ENCODE assay signal across 8 cellular contexts in the genomic region with DNA sequence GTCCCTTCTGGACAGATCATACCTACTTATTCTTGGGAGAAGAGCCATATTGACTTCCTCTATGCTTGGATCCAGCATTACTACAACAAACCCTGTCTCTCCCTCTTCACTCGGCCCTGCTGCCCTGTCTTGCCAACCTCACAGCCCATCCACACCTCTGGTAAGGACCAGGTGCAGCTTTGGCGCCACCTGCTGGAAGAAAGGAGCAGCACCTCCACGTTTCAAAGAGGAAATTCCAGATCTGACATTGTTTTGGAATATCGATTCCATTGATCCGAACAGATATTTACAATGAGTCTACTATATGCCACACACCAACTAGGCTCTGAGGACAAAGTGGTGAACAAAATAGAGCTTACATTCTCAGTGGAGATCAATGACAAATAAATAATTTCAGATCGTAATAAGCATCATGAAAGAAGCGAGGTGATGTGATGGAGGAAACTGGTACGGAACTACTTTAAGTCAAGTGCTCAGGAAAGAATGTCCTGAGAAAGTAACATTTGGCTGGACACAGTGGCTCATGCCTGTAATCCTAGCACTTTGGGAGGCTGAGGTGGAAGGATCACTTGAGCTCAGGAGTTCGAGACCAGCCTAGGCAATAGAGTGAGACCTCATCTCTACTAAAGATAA. TPM values are rescaled to one million over a fixed set of nuclear protein-coding genes. Genes with fewer than 3 reads are reported as not detected.
DNase-seq lines count a peak whose midpoint lies in the region; ATAC-seq, FAIRE-seq and TF ChIP-seq lines count a peak whose summit lies in the region.

No MANE protein-coding gene starts in this region.

- peak; percentile 86 for ATAC-seq in activated naive CD8-positive, alpha-beta T cell treated with anti-CD3 and anti-CD28 coated beads, Interleukin-2, amount 10 ng/mL, durations not matched to agents 7 days and 5 days (ENCODE audit: low read depth)
- ATAC-seq in heart left ventricle (peak; percentile 63 to 86 (median 84)), HG03045 (IDR thresholded peaks at IDR 0.05; ENCODE audit: unreplicated experiment) (no peak), GM21447 (IDR thresholded peaks at IDR 0.05; ENCODE audit: unreplicated experiment) (no peak)

- H3K9me2 ChIP-seq in SU-DHL-6 (replicated peaks; ENCODE audit: insufficient read depth, low read length) = no peaks in the 10 kb centered on the region

- peaks cover 2% of the 10 kb centered on the region for H3K4me1 Mint-ChIP-seq in activated naive CD8-positive, alpha-beta T cell treated with anti-CD3 and anti-CD28 coated beads, Interleukin-2, amount 10 ng/mL, durations not matched to agents 7 days and 5 days

- POLR2A ChIA-PET in activated naive CD8-positive, alpha-beta T cell treated with anti-CD3 and anti-CD28 coated beads, Interleukin-2, amount 10 ng/mL, durations not matched to agents 7 days and 5 days (lab: Charles Lee) = interaction anchor here (1.7 kb wide), 1 partner anchor 67 kb away, joined by 3 read pairs; a partner anchor contains a TSS

- DNase-seq in NB4 (ENCODE audit: low read depth) (peak; percentile 79), heart left ventricle (peak; percentile 55 to 85 (median 75)), putamen (ENCODE audit: low spot score) (peak; percentile 62)
- peak; percentile 68 for DNase-seq in activated naive CD8-positive, alpha-beta T cell treated with anti-CD3 and anti-CD28 coated beads, Interleukin-2, amount 10 ng/mL, durations not matched to agents 7 days and 5 days

- H3K9me3 Mint-ChIP-seq in activated naive CD8-positive, alpha-beta T cell treated with anti-CD3 and anti-CD28 coated beads, Interleukin-2, amount 10 ng/mL, durations not matched to agents 7 days and 5 days = no peaks in the 10 kb centered on the region

- H3K4me2 ChIP-seq in SU-DHL-6 (ENCODE audit: low read depth, low read length, poor library complexity, severe bottlenecking) = no peak overlapping the region

- FAIRE-seq in G401.6 (lab: Jason Lieb, UNC) = peak; percentile 84

- TF ChIP-seq CTCF in NB4 (IDR thresholded peaks at IDR 0.05; ENCODE audit: low read depth, low read length) (peak; percentile 94), SU-DHL-6 (IDR thresholded peaks at IDR 0.05; ENCODE audit: insufficient read depth, low read length, poor library complexity, severe bottlenecking) (peak; percentile 94), heart left ventricle (IDR thresholded peaks at IDR 0.05) (peak; percentile 93 to 99 (median 96))

- H2AFZ ChIP-seq in SU-DHL-6 (ENCODE audit: low read depth, low read length, severe bottlenecking) = no peak overlapping the region

- H3K27ac Mint-ChIP-seq in activated naive CD8-positive, alpha-beta T cell treated with anti-CD3 and anti-CD28 coated beads, Interleukin-2, amount 10 ng/mL, durations not matched to agents 7 days and 5 days = no peak overlapping the region

- H3K9me3 ChIP-seq in SU-DHL-6 (ENCODE audit: insufficient read depth, low read length) = no peaks in the 10 kb centered on the region
- H3K9me3 ChIP-seq in heart left ventricle = no peaks in the 10 kb centered on the region

- no peaks in the 10 kb centered on the region for H3K27me3 ChIP-seq in SU-DHL-6 (ENCODE audit: low read length)
- no peaks in the 10 kb centered on the region for H3K27me3 ChIP-seq in heart left ventricle

- WGBS in heart left ventricle, 4 donors = 26 to 34% (median 30%) methylated on average over 9 of the region's 9 CpGs

- H3K36me3 ChIP-seq in SU-DHL-6 (ENCODE audit: low read length) (no peaks in the 10 kb centered on the region), heart left ventricle (no peaks in the 10 kb centered on the region)

- no peaks in the 10 kb centered on the region for H3K79me2 ChIP-seq in SU-DHL-6 (ENCODE audit: insufficient read depth, low read length)

- no peaks in the 10 kb centered on the region for H3K27me3 Mint-ChIP-seq in activated naive CD8-positive, alpha-beta T cell treated with anti-CD3 and anti-CD28 coated beads, Interleukin-2, amount 10 ng/mL, durations not matched to agents 7 days and 5 days

- no peak overlapping the region for H3K9ac ChIP-seq in SU-DHL-6 (ENCODE audit: low read length)

- no peaks in the 10 kb centered on the region for H4K20me1 ChIP-seq in SU-DHL-6 (ENCODE audit: low read depth, low read length)

- TF ChIP-seq POLR2A in NB4 (IDR thresholded peaks at IDR 0.05; ENCODE audit: extremely low read depth, insufficient read length) = no peak
- no peak for TF ChIP-seq POLR2A in heart left ventricle (IDR thresholded peaks at IDR 0.05)

- H3K27ac ChIP-seq in SU-DHL-6 (ENCODE audit: low read depth, low read length) = no peak overlapping the region
- no peak overlapping the region for H3K27ac ChIP-seq in heart left ventricle

- H3K36me3 Mint-ChIP-seq in activated naive CD8-positive, alpha-beta T cell treated with anti-CD3 and anti-CD28 coated beads, Interleukin-2, amount 10 ng/mL, durations not matched to agents 7 days and 5 days = no peaks in the 10 kb centered on the region

- H3K4me3 ChIP-seq in NB4 (ENCODE audit: low read depth, low read length) = no peak overlapping the region
- no peak overlapping the region for H3K4me3 ChIP-seq in SU-DHL-6 (ENCODE audit: insufficient read depth, low read length, poor library complexity, severe bottlenecking)
- no peak overlapping the region for H3K4me3 ChIP-seq in heart left ventricle

- no peak overlapping the region for H3K4me3 Mint-ChIP-seq in activated naive CD8-positive, alpha-beta T cell treated with anti-CD3 and anti-CD28 coated beads, Interleukin-2, amount 10 ng/mL, durations not matched to agents 7 days and 5 days

- H3K4me1 ChIP-seq in heart left ventricle = peaks cover 0 to 5% (median 0%) of the 10 kb centered on the region in 12 donors

- H3F3A ChIP-seq in SU-DHL-6 (ENCODE audit: insufficient read depth) = peaks cover 6% of the 10 kb centered on the region; the same call in 1 of the 2 replicates

- intact Hi-C loops in heart left ventricle (cut with DNase I) = loop anchor here (1.0 to 10.0 kb wide), 9 partner anchors 54 to 159 kb away; no protein-coding TSS in a partner anchor

RNA-seq across cellular contexts. Expression of a gene that starts 18.7 kb away (rescaled TPM):
- total RNA-seq in activated naive CD8-positive, alpha-beta T cell treated with anti-CD3 and anti-CD28 coated beads, Interleukin-2, amount 10 ng/mL, durations not matched to agents 7 days and 5 days = 1 to 10 TPM; 1.9 to 2.7 TPM
- total RNA-seq in heart left ventricle = 1 to 10 TPM in 4 of 9 donors, under 1 TPM in 5; 0.23 to 4.2 (median 0.96) TPM
- 10 to 100 TPM in 1 of 2 donors, under 1 TPM in 1; 0.11 to 12.7 TPM for polyA plus RNA-seq in heart left ventricle

Comparison
In these comparisons a context has a peak if more than half of its experiments do, and no peak if none do; other contexts are left out.
1. ATAC-seq: peak in activated naive CD8-positive, alpha-beta T cell treated with anti-CD3 and anti-CD28 coated beads, Interleukin-2, amount 10 ng/mL, durations not matched to agents 7 days and 5 days (single experiment) and heart left ventricle (4 of 4); none in HG03045 (single experiment) and GM21447 (single experiment).
2. Peak in every context shown above with its lines, with median percentiles within 50 percentile points of each other: DNase-seq and CTCF ChIP-seq.